8 cellular contexts compared by ENCODE assay signal in genomic region chr1:182781849-182782586, GRCh38. TPM values are rescaled to one million over a fixed set of nuclear protein-coding genes. Genes with fewer than 3 reads are reported as not detected.
DNase-seq lines count a peak whose midpoint lies in the region; ATAC-seq and TF ChIP-seq lines count a peak whose summit lies in the region.

No MANE protein-coding gene starts in this region.

- no peaks in the 10 kb centered on the region for H3K36me3 ChIP-seq in DND-41 (ENCODE audit: insufficient read depth, low read length)

- TF ChIP-seq CTCF in DND-41 (IDR thresholded peaks at IDR 0.05; ENCODE audit: borderline replicate concordance, extremely low read depth, low read length, poor library complexity, severe bottlenecking) (peak; percentile 94), HFF-Myc (IDR thresholded peaks at IDR 0.05; ENCODE audit: low read depth, low read length, missing control alignments) (peak; percentile 83)

- peaks cover 9% of the 10 kb centered on the region for H3K27me3 Mint-ChIP-seq in T-helper 17 cell

- peak overlapping the region; percentile 48; the same call in 1 of the 2 replicates for H3K27ac ChIP-seq in DND-41 (ENCODE audit: low read length)

- H3K27ac Mint-ChIP-seq in T-helper 17 cell = peak overlapping the region; percentile 82

- peak; percentile 84 for DNase-seq in DND-41
- DNase-seq in HFF-Myc (ENCODE audit: extremely low read depth, low read depth) = no peak
- peak; percentile 69 for DNase-seq in NCI-H187 treated with DMSO at 0.1 percent for 48 hours (lab: John Stamatoyannopoulos, UW)
- DNase-seq in T-helper 17 cell = peak; percentile 34 to 57 (median 40)
- peak in 49 of 56 donors; percentile 5 to 83 (median 41) for DNase-seq in amygdala (lab: John Stamatoyannopoulos, UW)
- peak; percentile 50 for DNase-seq in hepatic stellate cell (ENCODE audit: low spot score)
- DNase-seq in stimulated activated CD4-positive, alpha-beta T cell treated with anti-CD3 and anti-CD28 coated beads, Interleukin-12 subunit alpha, Interleukin-12 subunit beta, amount 100 ng/mL, for 4 hours = peak; percentile 64
- no peak for DNase-seq in HuH-7.5 (ENCODE audit: low spot score)

- H3K4me1 ChIP-seq in DND-41 (ENCODE audit: insufficient read depth, low read length) = peaks cover 12% of the 10 kb centered on the region

- ATAC-seq in DND-41 (ENCODE audit: insufficient read depth, low read depth) (peak; percentile 91), T-helper 17 cell (peak; percentile 74)

- no peaks in the 10 kb centered on the region for H3K9me3 ChIP-seq in DND-41 (ENCODE audit: insufficient read depth, low read length, severe bottlenecking)
- no peaks in the 10 kb centered on the region for H3K9me3 ChIP-seq in T-helper 17 cell (ENCODE audit: control insufficient read depth, low read length, poor library complexity, severe bottlenecking)

- H3K4me3 ChIP-seq in DND-41 (ENCODE audit: low read depth in 1 of 2, low read length in 2 of 2) = no peak overlapping the region
- no peak overlapping the region for H3K4me3 ChIP-seq in HFF-Myc (replicated peaks; ENCODE audit: low read depth, low read length)

- no peak overlapping the region for H3K4me2 ChIP-seq in DND-41 (ENCODE audit: insufficient read depth, low read length)

- H4K20me1 ChIP-seq in DND-41 (ENCODE audit: insufficient read depth, low read length) = no peaks in the 10 kb centered on the region

- no peaks in the 10 kb centered on the region for H3K36me3 Mint-ChIP-seq in T-helper 17 cell (ENCODE audit: low read depth)

- no peak overlapping the region for H3K4me3 Mint-ChIP-seq in T-helper 17 cell

- H2AFZ ChIP-seq in DND-41 (ENCODE audit: low read depth, low read length) = peak overlapping the region; percentile 55; the same call in 1 of the 2 replicates

- no peaks in the 10 kb centered on the region for H3K27me3 ChIP-seq in DND-41 (ENCODE audit: insufficient read depth, low read length, poor library complexity)

- H3K9ac ChIP-seq in DND-41 (ENCODE audit: low read depth, low read length) = no peak overlapping the region

- H3K79me2 ChIP-seq in DND-41 (ENCODE audit: insufficient read depth, low read length) = no peaks in the 10 kb centered on the region

- peaks cover 7% of the 10 kb centered on the region for H3K4me1 Mint-ChIP-seq in T-helper 17 cell

RNA-seq across cellular contexts. Expression of gene NPL, which starts 7.6 kb away (rescaled TPM):
- total RNA-seq in T-helper 17 cell = 1 to 10 TPM; 3.0 to 4.7 TPM

RNA-seq across cellular contexts. Expression of gene DHX9, which starts 57.1 kb away (rescaled TPM):
- 100 to 1,000 TPM; 273 to 300 TPM for total RNA-seq in T-helper 17 cell

Comparison
In these comparisons a context has a peak if more than half of its experiments do, and no peak if none do; other contexts are left out.
1. DNase-seq: peak in DND-41 (single experiment), NCI-H187 treated with DMSO at 0.1 percent for 48 hours (single experiment), T-helper 17 cell (3 of 3), amygdala (49 of 56), hepatic stellate cell (single experiment) and stimulated activated CD4-positive, alpha-beta T cell treated with anti-CD3 and anti-CD28 coated beads, Interleukin-12 subunit alpha, Interleukin-12 subunit beta, amount 100 ng/mL, for 4 hours (single experiment); none in HFF-Myc (single experiment) and HuH-7.5 (single experiment).